In the genomic region with DNA sequence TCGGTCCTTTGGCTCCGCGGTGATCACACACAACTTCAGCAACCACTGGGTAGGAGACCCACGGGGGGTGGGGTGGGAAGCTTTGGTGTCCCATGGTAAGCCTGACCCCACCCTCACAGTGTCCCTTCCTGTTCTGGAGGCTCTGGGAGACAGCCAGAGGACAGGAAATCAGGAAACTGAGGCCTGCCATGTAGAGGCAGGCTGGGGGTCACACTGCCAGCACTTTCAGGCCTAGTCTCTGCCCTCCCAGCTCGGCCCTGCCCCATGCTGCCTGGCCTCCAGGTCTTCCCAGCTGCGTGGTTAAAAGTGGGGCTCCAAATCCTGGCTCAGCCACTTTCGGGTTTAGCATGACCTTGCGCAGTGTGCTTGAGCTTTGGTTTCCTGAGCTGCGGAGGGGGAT, we compare ENCODE assay signal across 18 cellular contexts. TPM values are rescaled to one million over a fixed set of nuclear protein-coding genes. Genes with fewer than 3 reads are reported as not detected.
A peak's percentile ranks its signal among the peaks of the same experiment; 100 is the strongest.
DNase-seq lines count a peak whose midpoint lies in the region; ATAC-seq, FAIRE-seq and TF ChIP-seq lines count a peak whose summit lies in the region.
"Had no signal": no experiment of that assay in that cellular context is flagged by ENCODE, and none has a peak within 500 bp of the region (broad histone marks: within the 10 kb centered on the region; RNA-seq: fewer than 3 reads in every experiment).

No MANE protein-coding gene starts in this region.

- CTCF ChIA-PET in HepG2 (lab: Yijun Ruan, JAX; ENCODE audit: low intra/inter-chr PET ratio, low total read pairs), result no interaction called here

- H3K9ac ChIP-seq in HepG2 (ENCODE audit: insufficient read depth, low read depth, low read length), result no peak overlapping the region

- DNase-seq in right lobe of liver (peak; percentile 10 to 36 (median 27)), HepG2 (ENCODE audit: low spot score) (no peak), left ventricle myocardium inferior (peak; percentile 12), osteocyte (ENCODE audit: extremely low spot score, unreplicated experiment) (peak; percentile 64), HuH-7 (ENCODE audit: low spot score) (no peak), cerebellar cortex (ENCODE audit: low spot score) (no peak)
- DNase-seq in stimulated activated CD4-positive, alpha-beta T cell treated with anti-CD3 and anti-CD28 coated beads, Interleukin-4, amount 100 ng/mL, for 1 hour, result no peak
- DNase-seq: activated CD4-positive, alpha-beta T cell treated with anti-CD3 and anti-CD28 coated beads, Interleukin-2, amount 10 ng/mL, durations not matched to agents 24 days and 14 days; foreskin melanocyte; NCI-H2171; SIG-M5 had no signal

- H3K27me3 ChIP-seq in right lobe of liver (no peaks in the 10 kb centered on the region), HepG2 (ENCODE audit: control insufficient read depth in 1 of 2, insufficient read depth in 2 of 2, low read length in 2 of 2) (peaks cover 0 to 2% of the 10 kb centered on the region in 2 experiments; a peak in 2 of 5 replicates), left ventricle myocardium inferior (ENCODE audit: low read depth) (no peaks in the 10 kb centered on the region)

- TF ChIP-seq POLR2A in right lobe of liver (IDR thresholded peaks at IDR 0.05) (no peak), HepG2 (IDR thresholded peaks at IDR 0.05; ENCODE audit: insufficient read depth in 1 of 2, low read depth in 2 of 2, low read length in 2 of 2) (no peak)

- no peak overlapping the region for H3K27ac ChIP-seq in right lobe of liver
- H3K27ac ChIP-seq in HepG2 (ENCODE audit: extremely low read length, insufficient read depth, low read length), result no peak overlapping the region
- H3K27ac ChIP-seq in left ventricle myocardium inferior (replicated peaks), result peak overlapping the region; percentile 92

- POLR2A ChIA-PET in HepG2 (lab: Yijun Ruan, JAX), result no interaction called here

- H3K9me3 Mint-ChIP-seq in osteocyte (ENCODE audit: unreplicated experiment), result peaks cover 3% of the 10 kb centered on the region
- H3K9me3 Mint-ChIP-seq: activated CD4-positive, alpha-beta T cell treated with anti-CD3 and anti-CD28 coated beads, Interleukin-2, amount 10 ng/mL, durations not matched to agents 24 days and 14 days; activated T-helper 1 cell treated with anti-CD3 and anti-CD28 coated beads, Interleukin-12 subunit alpha, Interleukin-12 subunit beta, Interleukin-2, Interleukin-4 antibody, amounts not matched to agents 30 ng/mL and 10 ng/mL and 1 ng/mL, durations not matched to agents 14 hours and 24 hours and 36 hours; stimulated activated effector memory CD8-positive, alpha-beta T cell treated with anti-CD3 and anti-CD28 coated beads, Interleukin-12 subunit alpha, Interleukin-12 subunit beta, amount 100 ng/mL, for 72 hours had no signal

- H3K27ac Mint-ChIP-seq in osteocyte (ENCODE audit: unreplicated experiment), result no peak overlapping the region
- H3K27ac Mint-ChIP-seq: activated CD4-positive, alpha-beta T cell treated with anti-CD3 and anti-CD28 coated beads, Interleukin-2, amount 10 ng/mL, durations not matched to agents 24 days and 14 days; activated T-helper 1 cell treated with anti-CD3 and anti-CD28 coated beads, Interleukin-12 subunit alpha, Interleukin-12 subunit beta, Interleukin-2, Interleukin-4 antibody, amounts not matched to agents 30 ng/mL and 10 ng/mL and 1 ng/mL, durations not matched to agents 14 hours and 24 hours and 36 hours; stimulated activated effector memory CD8-positive, alpha-beta T cell treated with anti-CD3 and anti-CD28 coated beads, Interleukin-12 subunit alpha, Interleukin-12 subunit beta, amount 100 ng/mL, for 72 hours had no signal

- WGBS in right lobe of liver (ENCODE audit: insufficient coverage, low coverage, low lambda C conversion rate, missing lambda C conversion rate), result 80% methylated on average over 4 of the region's 9 CpGs
- WGBS in HepG2 (ENCODE audit: low lambda C conversion rate), result 42% methylated on average over 5 of the region's 9 CpGs

- no peak for TF ChIP-seq EP300 in HepG2 (IDR thresholded peaks at IDR 0.05; ENCODE audit: low read depth in 2 of 2, low read length in 2 of 2)
- no peak for TF ChIP-seq EP300 in HepG2 (CRISPR knock-in tag; IDR thresholded peaks at IDR 0.05; ENCODE audit: borderline replicate concordance)

- no peaks in the 10 kb centered on the region for H3K9me3 ChIP-seq in right lobe of liver
- H3K9me3 ChIP-seq in HepG2 (ENCODE audit: low read length), result no peaks in the 10 kb centered on the region
- peaks cover 7% of the 10 kb centered on the region for H3K9me3 ChIP-seq in left ventricle myocardium inferior (replicated peaks)

- peaks cover 1% of the 10 kb centered on the region for H3K27me3 Mint-ChIP-seq in osteocyte (ENCODE audit: unreplicated experiment)
- H3K27me3 Mint-ChIP-seq: activated CD4-positive, alpha-beta T cell treated with anti-CD3 and anti-CD28 coated beads, Interleukin-2, amount 10 ng/mL, durations not matched to agents 24 days and 14 days; brain had no signal

- H3K79me2 ChIP-seq in HepG2 (ENCODE audit: insufficient read depth, low read length), result no peaks in the 10 kb centered on the region

- H3K4me3 Mint-ChIP-seq in osteocyte (ENCODE audit: unreplicated experiment), result no peak overlapping the region
- H3K4me3 Mint-ChIP-seq: activated CD4-positive, alpha-beta T cell treated with anti-CD3 and anti-CD28 coated beads, Interleukin-2, amount 10 ng/mL, durations not matched to agents 24 days and 14 days; activated T-helper 1 cell treated with anti-CD3 and anti-CD28 coated beads, Interleukin-12 subunit alpha, Interleukin-12 subunit beta, Interleukin-2, Interleukin-4 antibody, amounts not matched to agents 30 ng/mL and 10 ng/mL and 1 ng/mL, durations not matched to agents 14 hours and 24 hours and 36 hours; brain; stimulated activated effector memory CD8-positive, alpha-beta T cell treated with anti-CD3 and anti-CD28 coated beads, Interleukin-12 subunit alpha, Interleukin-12 subunit beta, amount 100 ng/mL, for 72 hours had no signal

- no peak overlapping the region for H3K4me2 ChIP-seq in HepG2 (ENCODE audit: low read depth, low read length)

- H3K36me3 ChIP-seq in right lobe of liver (no peaks in the 10 kb centered on the region), HepG2 (replicated peaks in 1 of 2; ENCODE audit: control insufficient read depth in 1 of 2, insufficient read depth in 2 of 2, low read length in 2 of 2) (no peaks in the 10 kb centered on the region), left ventricle myocardium inferior (peaks cover 49% of the 10 kb centered on the region)

- H2AFZ ChIP-seq in HepG2 (ENCODE audit: low read length), result no peak overlapping the region

- ATAC-seq in right lobe of liver (no peak), HepG2 (no peak), HG02759 (IDR thresholded peaks at IDR 0.05; ENCODE audit: unreplicated experiment) (no peak)
- ATAC-seq: stimulated activated effector memory CD8-positive, alpha-beta T cell treated with anti-CD3 and anti-CD28 coated beads, Interleukin-12 subunit alpha, Interleukin-12 subunit beta, amount 100 ng/mL, for 72 hours had no signal

- TF ChIP-seq CTCF in right lobe of liver (IDR thresholded peaks at IDR 0.05), result no peak
- no peak for TF ChIP-seq CTCF in HepG2 (CRISPR knock-in tag; IDR thresholded peaks at IDR 0.05)
- no peak for TF ChIP-seq CTCF in left ventricle myocardium inferior (IDR thresholded peaks at IDR 0.05; ENCODE audit: borderline replicate concordance)
- no peak for TF ChIP-seq CTCF in osteocyte (IDR thresholded peaks at IDR 0.05)

- no peaks in the 10 kb centered on the region for H3K4me1 ChIP-seq in right lobe of liver
- no peaks in the 10 kb centered on the region for H3K4me1 ChIP-seq in HepG2 (ENCODE audit: insufficient read depth, low read length)
- peaks cover 86% of the 10 kb centered on the region for H3K4me1 ChIP-seq in left ventricle myocardium inferior

- no TSS peak for BruUV-seq in HepG2 (replicated peaks; lab: Mats Ljungman, UMichigan)

- H3K4me3 ChIP-seq in right lobe of liver, result no peak overlapping the region
- no peak overlapping the region for H3K4me3 ChIP-seq in HepG2 (replicated peaks in 1 of 3; ENCODE audit: insufficient read depth in 1 of 3, low read depth in 2 of 3, low read length in 3 of 3)
- no peak overlapping the region for H3K4me3 ChIP-seq in left ventricle myocardium inferior

- no peak for TF ChIP-seq RAD21 in HepG2 (CRISPR knock-in tag; IDR thresholded peaks at IDR 0.05)

- intact Hi-C loops in right lobe of liver (cut with DNase I), result no loop called here
- intact Hi-C loops in HepG2 (cut with micrococcal nuclease; ENCODE audit: unreplicated experiment), result no loop called here
- intact Hi-C loops in left ventricle myocardium inferior (cut with micrococcal nuclease), result no loop called here

- peaks cover 14% of the 10 kb centered on the region for H3K4me1 Mint-ChIP-seq in osteocyte (ENCODE audit: unreplicated experiment)
- H3K4me1 Mint-ChIP-seq: activated CD4-positive, alpha-beta T cell treated with anti-CD3 and anti-CD28 coated beads, Interleukin-2, amount 10 ng/mL, durations not matched to agents 24 days and 14 days; stimulated activated effector memory CD8-positive, alpha-beta T cell treated with anti-CD3 and anti-CD28 coated beads, Interleukin-12 subunit alpha, Interleukin-12 subunit beta, amount 100 ng/mL, for 72 hours had no signal

- in situ Hi-C loops in HepG2 (cut with HindIII; ENCODE audit: extremely low pct_ligation_motif_present, low pct_unique_long_range_greater_than_20kb), result no loop called here

- H4K20me1 ChIP-seq in HepG2 (ENCODE audit: insufficient read depth, low read length), result no peaks in the 10 kb centered on the region

- H3K36me3 Mint-ChIP-seq in osteocyte (ENCODE audit: unreplicated experiment), result no peaks in the 10 kb centered on the region
- H3K36me3 Mint-ChIP-seq: brain; stimulated activated effector memory CD8-positive, alpha-beta T cell treated with anti-CD3 and anti-CD28 coated beads, Interleukin-12 subunit alpha, Interleukin-12 subunit beta, amount 100 ng/mL, for 72 hours had no signal

- FAIRE-seq in HepG2 (lab: Jason Lieb, UNC), result no peak
- FAIRE-seq: islet of Langerhans had no signal

RNA-seq across cellular contexts. Expression of gene AQP1, which starts 10.9 kb away (rescaled TPM):
- total RNA-seq in right lobe of liver (10 to 100 TPM; 11.3 to 20.8 (median 14.8) TPM), HepG2 (2016; rRNA removed; fragmentation: Illumina TruSeq; extraction: Trizol) (not detected in 2 replicates), left ventricle myocardium inferior (253 TPM), osteocyte (6.0 and 6.7 TPM in 2 replicates)
- total RNA-seq in HepG2 (2016; cell fraction: cytosol; rRNA removed; fragmentation: Illumina TruSeq; extraction: Trizol; ENCODE audit: low read depth), result not detected in 2 replicates
- not detected in 2 replicates for total RNA-seq in HepG2 (2016; cell fraction: insoluble cytoplasmic fraction; rRNA removed; fragmentation: Illumina TruSeq; extraction: Trizol)
- total RNA-seq in HepG2 (2016; cell fraction: membrane; rRNA removed; fragmentation: Illumina TruSeq; extraction: Trizol), result not detected in 2 replicates
- total RNA-seq in HepG2 (2016; cell fraction: nucleus; rRNA removed; fragmentation: Illumina TruSeq; extraction: Trizol), result not detected in 2 replicates
- not detected in 2 replicates for polyA plus RNA-seq in HepG2 (2011; rRNA removed)
- polyA plus RNA-seq in HepG2 (2011; cell fraction: cytosol; rRNA removed), result not detected in 2 replicates
- not detected in 2 replicates for polyA plus RNA-seq in HepG2 (2011; cell fraction: nucleus; rRNA removed)
- not detected in 2 replicates for polyA plus RNA-seq in HepG2 (2012)
- not detected in 2 replicates for polyA plus RNA-seq in HepG2 (2016; cell fraction: cytosol; fragmentation: Illumina TruSeq; extraction: Trizol; ENCODE audit: low read depth)
- not detected in 2 replicates for polyA plus RNA-seq in HepG2 (2016; cell fraction: insoluble cytoplasmic fraction; fragmentation: Illumina TruSeq; extraction: Trizol; ENCODE audit: low read depth)
- polyA plus RNA-seq in HepG2 (2016; cell fraction: membrane; fragmentation: Illumina TruSeq; extraction: Trizol; ENCODE audit: low read depth), result not detected in 2 replicates
- polyA plus RNA-seq in HepG2 (2016; cell fraction: nucleus; fragmentation: Illumina TruSeq; extraction: Trizol; ENCODE audit: insufficient read depth, low read depth), result not detected in 2 replicates
- 0.08 and 1.7 TPM in 2 replicates for polyA minus RNA-seq in HepG2 (2011; rRNA and poly(A)+ RNA removed; ENCODE audit: low replicate concordance)
- not detected in 2 replicates for polyA minus RNA-seq in HepG2 (2011; cell fraction: cytosol; rRNA and poly(A)+ RNA removed)
- not detected in 2 replicates for polyA minus RNA-seq in HepG2 (2011; cell fraction: nucleus; rRNA and poly(A)+ RNA removed)
- total RNA-seq: activated CD4-positive, alpha-beta T cell treated with anti-CD3 and anti-CD28 coated beads, Interleukin-2, amount 10 ng/mL, durations not matched to agents 24 days and 14 days; MCF 10A had no signal

RNA-seq across cellular contexts. Expression of gene GHRHR, which starts 41.2 kb away (rescaled TPM):
- total RNA-seq in right lobe of liver (under 1 TPM in 3 of 6 experiments, not detected in 3; 0.37 to 0.60 (median 0.59) TPM), HepG2 (2016; rRNA removed; fragmentation: Illumina TruSeq; extraction: Trizol) (not detected in 2 replicates), left ventricle myocardium inferior (not detected), osteocyte (not detected in 2 replicates)
- total RNA-seq in HepG2 (2016; cell fraction: cytosol; rRNA removed; fragmentation: Illumina TruSeq; extraction: Trizol; ENCODE audit: low read depth), result not detected in 2 replicates
- not detected in 2 replicates for total RNA-seq in HepG2 (2016; cell fraction: insoluble cytoplasmic fraction; rRNA removed; fragmentation: Illumina TruSeq; extraction: Trizol)
- not detected in 2 replicates for total RNA-seq in HepG2 (2016; cell fraction: membrane; rRNA removed; fragmentation: Illumina TruSeq; extraction: Trizol)
- total RNA-seq in HepG2 (2016; cell fraction: nucleus; rRNA removed; fragmentation: Illumina TruSeq; extraction: Trizol), result not detected in 2 replicates
- polyA plus RNA-seq in HepG2 (2011; rRNA removed), result not detected in 2 replicates
- polyA plus RNA-seq in HepG2 (2011; cell fraction: cytosol; rRNA removed), result not detected in 2 replicates
- not detected in 2 replicates for polyA plus RNA-seq in HepG2 (2011; cell fraction: nucleus; rRNA removed)
- polyA plus RNA-seq in HepG2 (2012), result not detected in 2 replicates
- not detected in 2 replicates for polyA plus RNA-seq in HepG2 (2016; cell fraction: cytosol; fragmentation: Illumina TruSeq; extraction: Trizol; ENCODE audit: low read depth)
- not detected in 2 replicates for polyA plus RNA-seq in HepG2 (2016; cell fraction: insoluble cytoplasmic fraction; fragmentation: Illumina TruSeq; extraction: Trizol; ENCODE audit: low read depth)
- not detected in 2 replicates for polyA plus RNA-seq in HepG2 (2016; cell fraction: membrane; fragmentation: Illumina TruSeq; extraction: Trizol; ENCODE audit: low read depth)
- polyA plus RNA-seq in HepG2 (2016; cell fraction: nucleus; fragmentation: Illumina TruSeq; extraction: Trizol; ENCODE audit: insufficient read depth, low read depth), result not detected in 2 replicates
- not detected in 2 replicates for polyA minus RNA-seq in HepG2 (2011; rRNA and poly(A)+ RNA removed; ENCODE audit: low replicate concordance)
- not detected in 2 replicates for polyA minus RNA-seq in HepG2 (2011; cell fraction: cytosol; rRNA and poly(A)+ RNA removed)
- polyA minus RNA-seq in HepG2 (2011; cell fraction: nucleus; rRNA and poly(A)+ RNA removed), result not detected in 2 replicates
- total RNA-seq: activated CD4-positive, alpha-beta T cell treated with anti-CD3 and anti-CD28 coated beads, Interleukin-2, amount 10 ng/mL, durations not matched to agents 24 days and 14 days; activated T-helper 1 cell treated with anti-CD3 and anti-CD28 coated beads, Interleukin-12 subunit alpha, Interleukin-12 subunit beta, Interleukin-2, Interleukin-4 antibody, amounts not matched to agents 30 ng/mL and 10 ng/mL and 1 ng/mL, durations not matched to agents 14 hours and 24 hours and 36 hours; MCF 10A; myocyte had no signal

Comparison
In these comparisons a context has a peak if more than half of its experiments do, and no peak if none do; other contexts are left out.
1. DNase-seq: peak in right lobe of liver (3 of 3), left ventricle myocardium inferior (single experiment) and osteocyte (single experiment); none in HepG2 (single experiment), HuH-7 (single experiment), stimulated activated CD4-positive, alpha-beta T cell treated with anti-CD3 and anti-CD28 coated beads, Interleukin-4, amount 100 ng/mL, for 1 hour (single experiment) and cerebellar cortex (single experiment).
2. RNA of gene AQP1, which starts 10.9 kb away (total RNA-seq): 253 TPM in left ventricle myocardium inferior (single experiment); 11.3 to 20.8 TPM in right lobe of liver, 6.0 to 6.7 TPM in osteocyte and not detected in HepG2; every median in the first group is over 10 times any median in the second.